ENCODE assay signal across 27 cellular contexts in the genomic region with DNA sequence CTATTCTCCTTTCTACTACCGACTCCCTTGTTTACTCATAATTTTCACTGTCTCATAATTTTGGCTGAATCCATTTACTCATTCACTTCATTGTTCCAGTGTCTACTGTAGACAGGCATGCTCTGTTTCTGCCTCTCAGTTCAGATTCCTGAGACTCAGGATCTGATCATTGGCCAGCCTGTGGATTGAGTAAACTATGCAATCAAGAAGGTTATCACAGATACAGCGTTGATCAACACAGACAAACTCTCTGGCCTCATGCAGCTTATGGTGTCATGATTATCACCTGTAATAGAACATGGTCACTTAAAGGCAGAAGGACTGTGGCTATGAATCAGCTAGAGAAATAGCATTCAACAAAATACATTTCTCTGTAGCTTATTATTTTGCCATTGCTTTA.
"Had no signal": no experiment of that assay in that cellular context is flagged by ENCODE, and none has a peak within 500 bp of the region (broad histone marks: within the 10 kb centered on the region; RNA-seq: fewer than 3 reads in every experiment).

No MANE protein-coding gene starts in this region.

- H3K27me3 ChIP-seq: left lung, ovary, right atrium auricular region, right lobe of liver, tibial nerve, vagina had no signal

- H3K4me2 ChIP-seq: smooth muscle cell had no signal

- H3K4me3 Mint-ChIP-seq: immature natural killer cell; naive B cell; natural killer cell; nephron progenitor cell; stimulated activated memory B cell treated with anti-CD40 and anti-IgM and Interleukin-4, amounts not matched to agents 10 μg/mL and 1 μg/mL and 100 μg/mL, for 72 hours; stimulated activated naive CD8-positive, alpha-beta T cell treated with anti-CD3 and anti-CD28 coated beads, Interleukin-15, amount 100 ng/mL, for 72 hours; type B pancreatic cell had no signal

- ATAC-seq: left colon; left lung; lower lobe of right lung; natural killer cell; stimulated activated memory B cell treated with anti-CD40 and anti-IgM and Interleukin-4, amounts not matched to agents 10 μg/mL and 1 μg/mL and 100 μg/mL, for 72 hours; stimulated activated naive CD8-positive, alpha-beta T cell treated with anti-CD3 and anti-CD28 coated beads, Interleukin-15, amount 100 ng/mL, for 72 hours had no signal

- H3K36me3 Mint-ChIP-seq: immature natural killer cell; naive B cell; stimulated activated memory B cell treated with anti-CD40 and anti-IgM and Interleukin-4, amounts not matched to agents 10 μg/mL and 1 μg/mL and 100 μg/mL, for 72 hours; type B pancreatic cell had no signal

- H3K9me3 Mint-ChIP-seq: nephron progenitor cell had no signal

- H3K9me3 ChIP-seq: left lung, lower lobe of right lung, ovary, right atrium auricular region, right lobe of liver, tibial nerve, vagina had no signal

- H3K27ac ChIP-seq: left lung, lower lobe of right lung, ovary, right atrium auricular region, right lobe of liver, tibial nerve, vagina had no signal

- H3K27me3 Mint-ChIP-seq: naive B cell; progenitor cell of endocrine pancreas; stimulated activated memory B cell treated with anti-CD40 and anti-IgM and Interleukin-4, amounts not matched to agents 10 μg/mL and 1 μg/mL and 100 μg/mL, for 72 hours; stimulated activated naive CD8-positive, alpha-beta T cell treated with anti-CD3 and anti-CD28 coated beads, Interleukin-15, amount 100 ng/mL, for 72 hours; type B pancreatic cell had no signal

- H3K4me1 Mint-ChIP-seq: immature natural killer cell; naive B cell; natural killer cell; nephron progenitor cell; stimulated activated memory B cell treated with anti-CD40 and anti-IgM and Interleukin-4, amounts not matched to agents 10 μg/mL and 1 μg/mL and 100 μg/mL, for 72 hours; stimulated activated naive CD8-positive, alpha-beta T cell treated with anti-CD3 and anti-CD28 coated beads, Interleukin-15, amount 100 ng/mL, for 72 hours had no signal

- H3K4me3 ChIP-seq: left lung, lower lobe of right lung, ovary, right atrium auricular region, right lobe of liver, smooth muscle cell, tibial nerve, vagina had no signal

- H3K36me3 ChIP-seq: left lung, lower lobe of right lung, ovary, right atrium auricular region, right lobe of liver, tibial nerve, vagina had no signal

- DNase-seq: hypothalamus; immature natural killer cell; kidney; left colon; left lung; lower lobe of right lung; mammary epithelial cell; mesenchymal stem cell; naive B cell; natural killer cell; nephron progenitor cell; ovary; right lobe of liver; stimulated activated CD4-positive, alpha-beta T cell treated with anti-CD3 and anti-CD28 coated beads, Interleukin-1b, Interleukin-23, amount 100 ng/mL, for 48 hours; stimulated activated CD4-positive, alpha-beta T cell treated with anti-CD3 and anti-CD28 coated beads, Interleukin-2, amount 100 ng/mL, for 48 hours; stimulated activated CD4-positive, alpha-beta T cell treated with anti-CD3 and anti-CD28 coated beads, Interleukin-4, amount 100 ng/mL, for 4 hours; stimulated activated CD8-positive, alpha-beta memory T cell treated with anti-CD3 and anti-CD28 coated beads, Interleukin-4, amount 100 ng/mL, for 48 hours; stimulated activated naive CD4-positive, alpha-beta T cell treated with Interleukin-2 at 50 U/mL for 16 hours; stimulated activated naive CD8-positive, alpha-beta T cell treated with anti-CD3 and anti-CD28 coated beads, Interleukin-15, amount 100 ng/mL, for 72 hours; substantia nigra had no signal

- H3K27ac Mint-ChIP-seq: immature natural killer cell; naive B cell; natural killer cell; nephron progenitor cell; progenitor cell of endocrine pancreas; stimulated activated memory B cell treated with anti-CD40 and anti-IgM and Interleukin-4, amounts not matched to agents 10 μg/mL and 1 μg/mL and 100 μg/mL, for 72 hours; stimulated activated naive CD8-positive, alpha-beta T cell treated with anti-CD3 and anti-CD28 coated beads, Interleukin-15, amount 100 ng/mL, for 72 hours; type B pancreatic cell had no signal

- H3K4me1 ChIP-seq: left lung, lower lobe of right lung, right atrium auricular region, right lobe of liver, tibial nerve, vagina had no signal
